ENCODE assay signal across 26 cellular contexts in genomic region chr2:47311764-47312503, GRCh38. TPM values are rescaled to one million over a fixed set of nuclear protein-coding genes. Genes with fewer than 3 reads are reported as not detected.
A peak's percentile ranks its signal among the peaks of the same experiment; 100 is the strongest.
DNase-seq lines count a peak whose midpoint lies in the region; ATAC-seq, FAIRE-seq and TF ChIP-seq lines count a peak whose summit lies in the region.
"Had no signal": no experiment of that assay in that cellular context is flagged by ENCODE, and none has a peak within 500 bp of the region (broad histone marks: within the 10 kb centered on the region; RNA-seq: fewer than 3 reads in every experiment).

No MANE protein-coding gene starts in this region.

- H3K27ac ChIP-seq in heart left ventricle: peak overlapping the region in 11 of 12 donors; percentile 19 to 78 (median 73)
- peak overlapping the region; percentile 100 for H3K27ac ChIP-seq in cingulate gyrus (ENCODE audit: low read depth, low read length)
- H3K27ac ChIP-seq in pancreas: peak overlapping the region; percentile 50 to 77 (median 62)
- peak overlapping the region; percentile 76 to 92 (median 80) for H3K27ac ChIP-seq in tibial nerve
- H3K27ac ChIP-seq: cardiac muscle cell, VCaP had no signal

- no peaks in the 10 kb centered on the region for H3K27me3 ChIP-seq in heart left ventricle
- no peaks in the 10 kb centered on the region for H3K27me3 ChIP-seq in pancreas
- H3K27me3 ChIP-seq in tibial nerve: no peaks in the 10 kb centered on the region
- H3K27me3 ChIP-seq: cardiac muscle cell had no signal

- intact Hi-C loops in heart left ventricle (cut with DNase I) (loop anchor here in 3 of 10 donors (2.0 to 5.0 kb wide), 3 partner anchors 39 to 750 kb away; no protein-coding TSS in a partner anchor), left ventricle myocardium superior (cut with micrococcal nuclease) (no loop called here), pancreas (cut with DNase I) (no loop called here)

- peaks cover 3 to 42% (median 21%) of the 10 kb centered on the region in 12 donors for H3K4me1 ChIP-seq in heart left ventricle
- peaks cover 0 to 13% (median 3%) of the 10 kb centered on the region in 3 donors for H3K4me1 ChIP-seq in pancreas
- peaks cover 0 to 63% (median 29%) of the 10 kb centered on the region in 4 donors for H3K4me1 ChIP-seq in tibial nerve

- H3K4me3 ChIP-seq in heart left ventricle (no peak overlapping the region), pancreas (no peak overlapping the region), tibial nerve (no peak overlapping the region)
- H3K4me3 ChIP-seq: cardiac muscle cell had no signal

- WGBS in heart left ventricle, 4 donors: 93 to 96% (median 94%) methylated on average over 8 of the region's 8 CpGs
- 85 to 90% methylated on average over 8 of the region's 8 CpGs for WGBS in pancreas, 2 donors
- WGBS in tibial nerve, 2 donors: 75 to 81% methylated on average over 8 of the region's 8 CpGs

- H3K36me3 ChIP-seq in heart left ventricle (no peaks in the 10 kb centered on the region), pancreas (no peaks in the 10 kb centered on the region), tibial nerve (no peaks in the 10 kb centered on the region)
- H3K36me3 ChIP-seq: cardiac muscle cell had no signal

- no peak for FAIRE-seq in pancreas (lab: Jason Lieb, UNC)
- FAIRE-seq: GM18507, H54, kidney had no signal

- no peak for DNase-seq in heart left ventricle
- DNase-seq in left ventricle myocardium superior: no peak
- no peak for DNase-seq in pancreas
- DNase-seq in tibial nerve (ENCODE audit: low spot score in 2 of 2): no peak
- DNase-seq in GM20000 (ENCODE audit: low spot score): no peak
- DNase-seq in mesenteric fat pad (ENCODE audit: low spot score): no peak
- DNase-seq: ACHN; activated CD8-positive, alpha-beta T cell treated with anti-CD3 and anti-CD28 coated beads, Interleukin-2, amount 10 ng/mL, durations not matched to agents 7 days and 5 days; activated naive CD8-positive, alpha-beta T cell treated with anti-CD3 and anti-CD28 coated beads, Interleukin-2, amount 50 U/mL, for 24 hours; activated T-cell treated with anti-CD3 and anti-CD28 coated beads, Interleukin-2, amount 50 U/mL, for 48 hours; CD8-positive, alpha-beta T cell; DND-41; effector CD8-positive, alpha-beta T cell; Karpas-422; kidney; NCI-H1417; NCI-H2171; NK-92 treated with Interleukin-12 subunit alpha and Interleukin-12 subunit beta, amount 100 ng/mL, for 24 hours; stimulated activated CD4-positive, alpha-beta T cell treated with anti-CD3 and anti-CD28 coated beads, Interleukin-1b, Interleukin-23, amount 100 ng/mL, for 48 hours; T-cell had no signal

- no peak for ATAC-seq in heart left ventricle
- no peak for ATAC-seq in left ventricle myocardium superior
- no peak for ATAC-seq in pancreas
- no peak for ATAC-seq in GM21381 (IDR thresholded peaks at IDR 0.05; ENCODE audit: unreplicated experiment)
- ATAC-seq: activated CD8-positive, alpha-beta T cell treated with anti-CD3 and anti-CD28 coated beads, Interleukin-2, amount 10 ng/mL, durations not matched to agents 7 days and 5 days; activated naive CD8-positive, alpha-beta T cell treated with anti-CD3 and anti-CD28 coated beads, Interleukin-2, amount 50 U/mL, for 24 hours; CD8-positive, alpha-beta T cell; T-cell had no signal

- no peak for TF ChIP-seq EP300 in tibial nerve (IDR thresholded peaks at IDR 0.05)

- TF ChIP-seq CTCF in heart left ventricle (IDR thresholded peaks at IDR 0.05): no peak
- no peak for TF ChIP-seq CTCF in pancreas (IDR thresholded peaks at IDR 0.05)
- no peak for TF ChIP-seq CTCF in tibial nerve (IDR thresholded peaks at IDR 0.05)
- TF ChIP-seq CTCF in GM20000 (IDR thresholded peaks at IDR 0.05; ENCODE audit: extremely low read depth, missing control alignments): no peak

- H3K9me3 ChIP-seq in heart left ventricle (no peaks in the 10 kb centered on the region), pancreas (no peaks in the 10 kb centered on the region), tibial nerve (no peaks in the 10 kb centered on the region)

- no peak for TF ChIP-seq POLR2A in heart left ventricle (IDR thresholded peaks at IDR 0.05)
- TF ChIP-seq POLR2A in tibial nerve (IDR thresholded peaks at IDR 0.05): no peak

RNA-seq across cellular contexts. Expression of gene EPCAM, which starts 57.2 kb away (rescaled TPM):
- total RNA-seq in heart left ventricle (1 to 10 TPM in 1 of 9 donors, under 1 TPM in 3, not detected in 5; 0.20 to 1.1 (median 0.37) TPM), left ventricle myocardium superior (not detected), pancreas (100 to 1,000 TPM in 3 of 6 donors, 10 to 100 TPM in 3; 72.3 to 184 (median 99.5) TPM), tibial nerve (under 1 TPM in 2 of 4 donors, not detected in 2; 0.42 to 0.66 TPM), mesenteric fat pad (1.4 TPM)
- polyA plus RNA-seq in heart left ventricle (under 1 TPM; 0.15 to 0.30 TPM), pancreas (100 to 1,000 TPM in 1 of 2 donors, 10 to 100 TPM in 1; 98.8 to 180 TPM)
- total RNA-seq: activated CD8-positive, alpha-beta T cell treated with anti-CD3 and anti-CD28 coated beads, Interleukin-2, amount 10 ng/mL, durations not matched to agents 7 days and 5 days; CD8-positive, alpha-beta T cell had no signal

Comparison
In these comparisons a context has a peak if more than half of its experiments do, and no peak if none do; other contexts are left out.
1. RNA of gene EPCAM, which starts 57.2 kb away (total RNA-seq): 72.3 to 184 TPM in pancreas; 1.4 TPM in mesenteric fat pad (single experiment), 0.42 to 0.66 TPM in tibial nerve, 0.20 to 1.1 TPM in heart left ventricle and not detected in left ventricle myocardium superior (single experiment); every median in the first group is over 10 times any median in the second.
2. Peak in every context shown above with its lines, with median percentiles within 50 percentile points of each other: H3K27ac ChIP-seq.